In genomic region chr10:50417486-50417905, GRCh38 we compare ENCODE assay signal across 1 cellular context.
TF ChIP-seq lines count a peak whose summit lies in the region.

No MANE protein-coding gene starts in this region.

TF ChIP-seq in K562, 482 proteins besides CTCF, POLR2A, EP300 and RAD21 (continued from another document):
- TF ChIP-seq DACH1 (IDR thresholded peaks at IDR 0.05; ENCODE audit: partially characterized antibody) (peak; percentile 7), BHLHE40 (IDR thresholded peaks at IDR 0.05; ENCODE audit: low read length) (peak; percentile 84), HMBOX1 (IDR thresholded peaks at IDR 0.05) (peak; percentile 12; the same call in 1 of the 2 replicates), SNRNP70 (optimal IDR thresholded peaks at IDR 0.05; ENCODE audit: low read depth, low read length) (no peak), TAF7 (tag; IDR thresholded peaks at IDR 0.05) (no peak), PRDM10 (IDR thresholded peaks at IDR 0.05; ENCODE audit: partially characterized antibody) (no peak), ARID4B (CRISPR knock-in tag; IDR thresholded peaks at IDR 0.05) (0 out of 2 replicates have a peak, but pooled peaks have one; percentile 24), E4F1 (CRISPR knock-in tag; IDR thresholded peaks at IDR 0.05; ENCODE audit: borderline replicate concordance) (no peak), FOXK2 (conservative IDR thresholded peaks at IDR 0.05 in 1 of 2, IDR thresholded peaks at IDR 0.05 in 1 of 2; ENCODE audit: low read depth in 2 of 2) (0 out of 4 replicates have a peak, but pooled peaks of 1 of the 2 experiments have one; percentile 37), ARID3B (CRISPR knock-in tag; IDR thresholded peaks at IDR 0.05; ENCODE audit: borderline replicate concordance) (no peak)
